Comparison of ENCODE assay signal across 1 cellular context in the genomic region with DNA sequence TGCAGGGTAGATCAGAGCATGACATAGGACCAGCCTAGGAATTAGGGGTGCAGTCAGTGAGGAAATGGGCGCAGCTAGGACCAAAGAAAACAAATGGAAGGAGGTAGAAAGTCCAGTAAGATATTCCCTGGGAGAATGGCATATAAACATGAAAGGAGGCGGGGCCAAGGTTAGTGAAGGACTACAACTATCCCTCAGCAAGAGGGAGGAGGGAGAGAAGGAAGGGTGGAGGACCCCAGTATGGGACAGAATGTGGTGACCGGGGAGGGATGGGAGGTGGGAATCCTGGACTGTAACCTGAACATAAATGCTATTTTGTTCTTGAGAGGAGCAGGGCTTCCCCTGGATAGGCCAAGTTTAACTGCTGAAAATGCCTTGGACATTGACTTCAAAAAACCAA.
TF ChIP-seq lines count a peak whose summit lies in the region.

No MANE protein-coding gene starts in this region.

TF ChIP-seq in HepG2, 621 proteins besides CTCF, POLR2A, EP300 and RAD21:
- TF ChIP-seq ZNF263 (CRISPR knock-in tag; IDR thresholded peaks at IDR 0.05) (peak; percentile 3; the same call in 1 of the 2 replicates), ZNF205 (CRISPR knock-in tag; IDR thresholded peaks at IDR 0.05) (no peak), ZNF256 (CRISPR knock-in tag; conservative IDR thresholded peaks at IDR 0.05) (no peak), RFX3 (CRISPR knock-in tag; IDR thresholded peaks at IDR 0.05) (no peak), SMAD1 (CRISPR knock-in tag; IDR thresholded peaks at IDR 0.05; ENCODE audit: borderline replicate concordance, low read depth) (no peak)
